Comparison of ENCODE assay signal across 8 cellular contexts in the genomic region with DNA sequence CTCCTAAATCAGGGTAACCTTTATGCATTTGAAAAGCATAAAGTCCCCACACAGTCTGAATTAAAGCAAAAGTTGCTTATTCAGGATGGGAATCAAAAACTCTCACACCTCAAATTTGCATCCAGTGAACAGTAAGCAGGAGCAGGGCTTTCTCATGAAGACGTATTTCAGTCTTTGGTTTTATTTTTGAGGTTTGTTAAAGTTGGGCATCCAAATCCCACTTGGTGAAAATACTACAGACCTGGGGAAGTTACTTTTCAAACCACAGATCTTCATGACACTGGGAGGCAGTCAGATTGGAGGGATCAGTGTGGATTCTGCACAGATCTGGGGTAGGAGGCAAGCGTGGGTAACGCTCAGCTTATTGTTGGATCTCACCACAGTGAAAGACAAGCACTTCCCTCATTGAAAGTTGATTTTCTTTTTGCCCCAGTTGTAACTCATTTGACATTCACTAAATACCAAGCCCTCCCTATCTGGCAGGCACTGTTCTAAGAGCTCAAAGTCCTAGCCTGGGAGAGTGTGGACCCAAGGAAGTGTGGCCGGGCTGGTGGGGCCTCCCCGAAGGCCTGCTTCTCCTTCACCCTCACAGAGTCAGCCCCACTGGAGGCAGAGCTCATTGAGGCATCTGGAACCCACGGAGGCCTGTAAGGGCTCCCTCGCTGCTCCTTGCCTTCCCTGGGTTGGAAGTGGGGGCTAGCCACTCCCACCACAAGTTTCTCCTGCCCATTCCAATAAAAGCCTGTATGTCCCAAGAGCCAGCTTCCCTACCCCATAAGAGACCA. TPM values are rescaled to one million over a fixed set of nuclear protein-coding genes. Genes with fewer than 3 reads are reported as not detected.
DNase-seq lines count a peak whose midpoint lies in the region; ATAC-seq and TF ChIP-seq lines count a peak whose summit lies in the region.

No MANE protein-coding gene starts in this region.

- H3K9ac ChIP-seq in SK-N-MC (ENCODE audit: insufficient read length): peak overlapping the region; percentile 7

- no peaks in the 10 kb centered on the region for H3K9me3 ChIP-seq in DOHH2 (ENCODE audit: control insufficient read depth, insufficient read depth, low read length)
- H3K9me3 ChIP-seq in SK-N-MC (ENCODE audit: low read depth, low read length): no peaks in the 10 kb centered on the region

- peak overlapping the region; percentile 99 for H3K4me2 ChIP-seq in DOHH2 (ENCODE audit: low read length)

- H3K27ac ChIP-seq in DOHH2 (ENCODE audit: low read depth, low read length) (peak overlapping the region; percentile 97), SK-N-MC (no peak overlapping the region)

- intact Hi-C loops in posterior vena cava (cut with DNase I): no loop called here

- H3K36me3 ChIP-seq in DOHH2 (ENCODE audit: control insufficient read depth, low read length) (peaks cover 73% of the 10 kb centered on the region), SK-N-MC (ENCODE audit: insufficient read depth, low read length) (no peaks in the 10 kb centered on the region)

- peaks cover 95% of the 10 kb centered on the region for H3K4me1 ChIP-seq in DOHH2 (ENCODE audit: control insufficient read depth, low read length)

- ATAC-seq in HG02623 (IDR thresholded peaks at IDR 0.05; ENCODE audit: unreplicated experiment): no peak
- no peak for ATAC-seq in GM21390 (IDR thresholded peaks at IDR 0.05; ENCODE audit: unreplicated experiment)

- no peak for TF ChIP-seq CTCF in DOHH2 (IDR thresholded peaks at IDR 0.05; ENCODE audit: low read depth, low read length, poor library complexity, severe bottlenecking)

- H3K4me3 ChIP-seq in DOHH2 (ENCODE audit: low read length) (peak overlapping the region; percentile 87), SK-N-MC (peak overlapping the region; percentile 77)

- no peak for DNase-seq in SK-N-MC (ENCODE audit: low read depth, low spot score)
- DNase-seq in fibroblast of peridontal ligament (ENCODE audit: extremely low read depth): peak; percentile 50
- DNase-seq in posterior vena cava (ENCODE audit: low spot score): peak; percentile 77
- no peak for DNase-seq in NOMO-1 treated with DMSO at 0.1 percent for 48 hours (lab: John Stamatoyannopoulos, UW; ENCODE audit: unreplicated experiment)
- no peak for DNase-seq in GOT3 (lab: John Stamatoyannopoulos, UW)

- H4K20me1 ChIP-seq in DOHH2 (ENCODE audit: control insufficient read depth, insufficient read depth, low read depth, low read length): no peaks in the 10 kb centered on the region

- H3K9me2 ChIP-seq in DOHH2 (replicated peaks; ENCODE audit: control insufficient read depth, low read length): no peaks in the 10 kb centered on the region

- peaks cover 70% of the 10 kb centered on the region for H3K79me2 ChIP-seq in DOHH2 (ENCODE audit: control insufficient read depth, low read length)

- peaks cover 76% of the 10 kb centered on the region for H3F3A ChIP-seq in DOHH2 (ENCODE audit: control insufficient read depth, insufficient read depth)

- no peaks in the 10 kb centered on the region for H3K27me3 ChIP-seq in DOHH2 (ENCODE audit: control insufficient read depth, low read length)

RNA-seq across cellular contexts. Expression of gene ISG20, which starts 0.8 kb away (rescaled TPM):
- 1 to 10 TPM; 6.9 to 7.4 TPM for total RNA-seq in posterior vena cava

RNA-seq across cellular contexts. Expression of gene AEN, which starts 16.9 kb away (rescaled TPM):
- 10 to 100 TPM; 12.2 to 24.3 TPM for total RNA-seq in posterior vena cava

Comparison
In these comparisons a context has a peak if more than half of its experiments do, and no peak if none do; other contexts are left out.
1. DNase-seq: peak in fibroblast of peridontal ligament (single experiment) and posterior vena cava (single experiment); none in SK-N-MC (single experiment), NOMO-1 treated with DMSO at 0.1 percent for 48 hours (single experiment) and GOT3 (single experiment).